In the genomic region with DNA sequence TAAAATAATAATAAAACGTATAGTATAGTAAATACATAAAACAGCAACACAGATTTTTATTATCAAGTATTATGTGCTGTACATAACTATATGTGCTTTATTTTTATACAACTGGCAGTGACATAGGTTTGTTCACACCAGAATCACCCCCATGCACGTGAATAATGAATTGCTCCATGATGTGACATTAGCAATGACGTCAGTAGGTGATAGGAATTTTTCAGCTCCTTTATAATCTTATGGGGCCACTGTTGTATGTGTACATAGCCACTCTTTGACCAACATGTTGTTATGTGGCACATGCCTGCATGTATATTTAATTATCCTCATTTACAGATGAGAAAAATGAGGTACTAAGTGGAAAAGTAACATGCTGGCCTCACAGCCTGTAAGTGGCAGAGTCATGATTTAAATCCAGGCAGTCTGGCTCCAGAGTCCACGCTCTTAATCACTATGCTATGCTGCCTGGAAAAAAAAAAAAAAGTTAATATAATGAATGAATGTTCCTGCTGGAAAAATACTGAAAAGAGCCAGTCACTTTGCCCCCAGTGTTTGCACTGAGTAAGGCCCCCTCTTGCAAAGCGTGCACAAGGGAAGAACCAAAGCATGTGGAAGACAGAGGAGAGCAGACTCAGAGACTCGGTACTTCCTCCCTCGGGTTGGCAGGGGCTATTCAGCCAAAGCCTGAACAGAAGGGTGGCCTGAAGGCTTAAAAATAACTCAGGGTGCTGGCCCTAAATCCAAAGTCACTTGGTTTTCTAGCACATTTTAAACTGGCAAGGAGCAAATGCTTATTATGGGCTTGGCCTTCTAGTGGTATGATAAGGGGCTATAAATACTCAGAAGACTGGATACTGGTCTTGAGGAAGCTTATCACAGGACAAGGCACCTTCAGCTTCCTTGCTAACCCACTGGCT, we compare ENCODE assay signal across 22 cellular contexts.
DNase-seq lines count a peak whose midpoint lies in the region; ATAC-seq, FAIRE-seq and TF ChIP-seq lines count a peak whose summit lies in the region.
"Had no signal": no experiment of that assay in that cellular context is flagged by ENCODE, and none has a peak within 500 bp of the region (broad histone marks: within the 10 kb centered on the region; RNA-seq: fewer than 3 reads in every experiment).

No MANE protein-coding gene starts in this region.

- H4K20me1 ChIP-seq in Karpas-422 (ENCODE audit: insufficient read depth, low read depth, low read length): no peaks in the 10 kb centered on the region

- ATAC-seq in lower lobe of right lung: peak; percentile 27 to 36
- no peak for ATAC-seq in HG02852 (IDR thresholded peaks at IDR 0.05; ENCODE audit: unreplicated experiment)
- ATAC-seq: stimulated activated effector memory CD8-positive, alpha-beta T cell treated with anti-CD3 and anti-CD28 coated beads, Interleukin-12 subunit alpha, Interleukin-12 subunit beta, amount 100 ng/mL, for 72 hours had no signal

- H3K9me2 ChIP-seq in Karpas-422 (replicated peaks; ENCODE audit: insufficient read depth, low read length): no peaks in the 10 kb centered on the region

- H3K4me3 ChIP-seq in Karpas-422 (ENCODE audit: low read length) (no peak overlapping the region), fibroblast of the aortic adventitia (ENCODE audit: low read depth, low read length) (no peak overlapping the region), lower lobe of right lung (no peak overlapping the region), small intestine (ENCODE audit: low read depth in 1 of 2, low read length in 2 of 2) (no peak overlapping the region)
- H3K4me3 ChIP-seq: adrenal gland, neural progenitor cell, thyroid gland had no signal

- intact Hi-C loops in lower lobe of right lung (cut with DNase I): no loop called here

- no peak overlapping the region for H2AFZ ChIP-seq in Karpas-422 (ENCODE audit: low read length)
- H2AFZ ChIP-seq: neural progenitor cell had no signal

- H3K36me3 ChIP-seq in Karpas-422 (ENCODE audit: insufficient read depth, low read length) (no peaks in the 10 kb centered on the region), lower lobe of right lung (no peaks in the 10 kb centered on the region), small intestine (ENCODE audit: control insufficient read depth in 2 of 2, insufficient read depth in 2 of 2, low read length in 2 of 2) (no peaks in the 10 kb centered on the region)
- H3K36me3 ChIP-seq: adrenal gland, neural progenitor cell, thyroid gland had no signal

- H3K9me3 ChIP-seq in Karpas-422 (ENCODE audit: low read length) (no peaks in the 10 kb centered on the region), lower lobe of right lung (no peaks in the 10 kb centered on the region), small intestine (ENCODE audit: control insufficient read depth, low read depth) (no peaks in the 10 kb centered on the region)
- H3K9me3 ChIP-seq: adrenal gland, thyroid gland had no signal

- no peak overlapping the region for H3K27ac ChIP-seq in Karpas-422 (ENCODE audit: low read length)
- no peak overlapping the region for H3K27ac ChIP-seq in lower lobe of right lung
- H3K27ac ChIP-seq in small intestine (ENCODE audit: low read depth in 1 of 2, low read length in 1 of 2): peak overlapping the region; percentile 20 to 83
- H3K27ac ChIP-seq: adrenal gland, neural progenitor cell, thyroid gland had no signal

- H3K27me3 ChIP-seq in Karpas-422 (ENCODE audit: low read length) (no peaks in the 10 kb centered on the region), lower lobe of right lung (ENCODE audit: low read depth) (no peaks in the 10 kb centered on the region), small intestine (ENCODE audit: control insufficient read depth in 2 of 2, insufficient read depth in 2 of 2, low read length in 2 of 2) (no peaks in the 10 kb centered on the region)
- H3K27me3 ChIP-seq: adrenal gland, neural progenitor cell, thyroid gland had no signal

- no peak overlapping the region for H3K9ac ChIP-seq in Karpas-422 (ENCODE audit: low read length)
- H3K9ac ChIP-seq: neural progenitor cell had no signal

- TF ChIP-seq CTCF in fibroblast of the aortic adventitia (IDR thresholded peaks at IDR 0.05; ENCODE audit: insufficient read depth, low read length): no peak
- no peak for TF ChIP-seq CTCF in lower lobe of right lung (IDR thresholded peaks at IDR 0.05)

- 19 to 46% (median 32%) methylated on average over 7 of the region's 7 CpGs for WGBS in small intestine, 3 donors

- no peaks in the 10 kb centered on the region for H3K79me2 ChIP-seq in Karpas-422 (ENCODE audit: low read length)

- no peak for FAIRE-seq in small intestine (lab: Jason Lieb, UNC)

- H3K4me1 ChIP-seq in Karpas-422 (ENCODE audit: low read length) (no peaks in the 10 kb centered on the region), lower lobe of right lung (no peaks in the 10 kb centered on the region), small intestine (ENCODE audit: control insufficient read depth in 2 of 2, insufficient read depth in 1 of 2, low read depth in 1 of 2, low read length in 1 of 2) (peaks cover 3% of the 10 kb centered on the region in 2 donors)

- DNase-seq in Karpas-422 (peak; percentile 29), fibroblast of the aortic adventitia (ENCODE audit: low read depth) (peak; percentile 42), lower lobe of right lung (no peak), small intestine (peak; percentile 71), COLO668 (lab: John Stamatoyannopoulos, UW; ENCODE audit: unreplicated experiment) (no peak), SW480 (ENCODE audit: low spot score) (no peak), dermis blood vessel endothelial cell (no peak)
- DNase-seq: activated CD4-positive, alpha-beta T cell treated with anti-CD3 and anti-CD28 coated beads, Interleukin-2, amount 10 ng/mL, durations not matched to agents 7 days and 5 days; activated effector memory CD4-positive, alpha-beta T cell treated with anti-CD3 and anti-CD28 coated beads, Interleukin-2, amount 50 U/mL, for 16 hours; adrenal gland; caudate nucleus; effector CD4-positive, alpha-beta T cell; EL; mesendoderm; NCI-H1105; NCI-H2081 treated with DMSO at 0.1 percent for 48 hours; NCI-H524; SW 1271; thyroid gland had no signal

- no peak overlapping the region for H3K4me2 ChIP-seq in Karpas-422 (ENCODE audit: low read depth, low read length, poor library complexity, severe bottlenecking)
- H3K4me2 ChIP-seq: neural progenitor cell had no signal

Comparison
In these comparisons a context has a peak if more than half of its experiments do, and no peak if none do; other contexts are left out.
1. DNase-seq: peak in Karpas-422 (single experiment), fibroblast of the aortic adventitia (single experiment) and small intestine (single experiment); none in lower lobe of right lung (single experiment), COLO668 (single experiment), SW480 (single experiment) and dermis blood vessel endothelial cell (single experiment).
2. H3K27ac ChIP-seq: peak in small intestine (2 of 2); none in Karpas-422 (single experiment) and lower lobe of right lung (single experiment).